In genomic region chr22:21041937-21042336, GRCh38 we compare ENCODE assay signal across 20 cellular contexts. TPM values are rescaled to one million over a fixed set of nuclear protein-coding genes. Genes with fewer than 3 reads are reported as not detected.
A peak's percentile ranks its signal among the peaks of the same experiment; 100 is the strongest.
DNase-seq lines count a peak whose midpoint lies in the region; ATAC-seq and TF ChIP-seq lines count a peak whose summit lies in the region.
"Had no signal": no experiment of that assay in that cellular context is flagged by ENCODE, and none has a peak within 500 bp of the region (broad histone marks: within the 10 kb centered on the region; RNA-seq: fewer than 3 reads in every experiment).

No MANE protein-coding gene starts in this region.

- no peak overlapping the region for H4K8ac ChIP-seq in neuronal stem cell (ENCODE audit: low read depth, low read length)

- no peak overlapping the region for H2BK15ac ChIP-seq in neuronal stem cell (ENCODE audit: low read length)

- peaks cover 12 to 15% of the 10 kb centered on the region in 2 donors for H3K4me1 ChIP-seq in neuronal stem cell (ENCODE audit: control insufficient read depth in 2 of 2, insufficient read depth in 1 of 2, low read depth in 1 of 2, low read length in 2 of 2)
- H3K4me1 ChIP-seq: uterus had no signal

- H3K9me3 ChIP-seq in neuronal stem cell (replicated peaks in 1 of 2; ENCODE audit: control insufficient read depth in 2 of 2, insufficient read depth in 1 of 2, low read depth in 1 of 2, low read length in 2 of 2), result no peaks in the 10 kb centered on the region
- H3K9me3 ChIP-seq: uterus had no signal

- H3K27me3 ChIP-seq in neuronal stem cell (ENCODE audit: control insufficient read depth in 3 of 3, insufficient read depth in 3 of 3, low read depth in 1 of 3, low read length in 3 of 3), result peaks cover 0 to 11% (median 0%) of the 10 kb centered on the region in 3 experiments
- H3K27me3 ChIP-seq: dorsolateral prefrontal cortex, uterus had no signal

- H2AFZ ChIP-seq in neuronal stem cell (ENCODE audit: low read length), result no peak overlapping the region

- H3K18ac ChIP-seq in neuronal stem cell (ENCODE audit: low read length), result no peak overlapping the region

- H4K91ac ChIP-seq in neuronal stem cell (ENCODE audit: low read depth, low read length, poor library complexity), result no peak overlapping the region

- DNase-seq in AG10803 (ENCODE audit: low read depth) (peak; percentile 35), M059J (ENCODE audit: low read depth) (peak; percentile 76), cardiac fibroblast (ENCODE audit: low read depth in 2 of 2) (peak; percentile 27 to 70), kidney tubule cell (ENCODE audit: low spot score) (peak; percentile 64), neuronal stem cell (ENCODE audit: low spot score) (no peak), mucosa of gallbladder (ENCODE audit: low spot score) (no peak), Right ventricle myocardium inferior (ENCODE audit: missing footprints) (no peak)
- no peak for DNase-seq in activated CD8-positive, alpha-beta memory T cell treated with anti-CD3 and anti-CD28 coated beads, Interleukin-2, amount 50 U/mL, for 4 hours
- DNase-seq: ACHN; activated CD8-positive, alpha-beta memory T cell treated with anti-CD3 and anti-CD28 coated beads for 24 hours; CD4-positive, alpha-beta memory T cell; dorsolateral prefrontal cortex; NCI-H1092; stimulated activated naive CD8-positive, alpha-beta T cell treated with anti-CD3 and anti-CD28 coated beads, Interleukin-15, amount 100 ng/mL, for 72 hours; T-cell; uterus had no signal

- no peak overlapping the region for H3K9ac ChIP-seq in neuronal stem cell (ENCODE audit: low read depth, low read length, poor library complexity)

- no peaks in the 10 kb centered on the region for H3K36me3 ChIP-seq in neuronal stem cell (replicated peaks in 1 of 2; ENCODE audit: control insufficient read depth in 2 of 2, insufficient read depth in 2 of 2, low read length in 2 of 2)
- H3K36me3 ChIP-seq: uterus had no signal

- H3K14ac ChIP-seq in neuronal stem cell (ENCODE audit: low read length), result no peak overlapping the region

- no peak overlapping the region for H3K27ac ChIP-seq in neuronal stem cell (replicated peaks; ENCODE audit: low read length)
- H3K27ac ChIP-seq: dorsolateral prefrontal cortex, uterus had no signal

- no peak overlapping the region for H2BK5ac ChIP-seq in neuronal stem cell (ENCODE audit: low read length)

- H2BK12ac ChIP-seq in neuronal stem cell (ENCODE audit: low read length), result no peak overlapping the region

- H3K4ac ChIP-seq in neuronal stem cell (ENCODE audit: low read length), result no peak overlapping the region

- H2BK120ac ChIP-seq in neuronal stem cell (ENCODE audit: low read depth, low read length), result no peak overlapping the region

- WGBS in neuronal stem cell (ENCODE audit: extremely low coverage in 2 of 2, insufficient read length in 2 of 2, insufficient replicate concordance in 1 of 2), 2 donors, result no CpG with 5 or more reads among the region's 4 CpGs

- intact Hi-C loops in Right ventricle myocardium inferior (cut with DNase I), result no loop called here

- H3K23ac ChIP-seq in neuronal stem cell (ENCODE audit: low read depth, low read length, poor library complexity), result no peak overlapping the region

- no peak overlapping the region for H3K4me2 ChIP-seq in neuronal stem cell (ENCODE audit: insufficient read depth, low read length, poor library complexity, severe bottlenecking)

- no peak for TF ChIP-seq CTCF in AG10803 (conservative IDR thresholded peaks at IDR 0.05; ENCODE audit: low read length)
- no peak for TF ChIP-seq CTCF in cardiac fibroblast (IDR thresholded peaks at IDR 0.05; ENCODE audit: low read depth, low read length)

- H3K4me3 ChIP-seq in AG10803 (ENCODE audit: low read length), result no peak overlapping the region
- no peak overlapping the region for H3K4me3 ChIP-seq in cardiac fibroblast (replicated peaks in 1 of 2; ENCODE audit: low read depth in 2 of 2, low read length in 2 of 2)
- no peak overlapping the region for H3K4me3 ChIP-seq in neuronal stem cell (ENCODE audit: low read length in 2 of 2)
- H3K4me3 ChIP-seq: dorsolateral prefrontal cortex, lung, uterus had no signal

- H2AK5ac ChIP-seq in neuronal stem cell (ENCODE audit: low read depth, low read length), result no peak overlapping the region

- no peaks in the 10 kb centered on the region for H3K79me1 ChIP-seq in neuronal stem cell (ENCODE audit: low read depth, low read length)

- no peak for ATAC-seq in Right ventricle myocardium inferior
- ATAC-seq: natural killer cell treated with Interleukin-12 subunit alpha and Interleukin-12 subunit beta and Interleukin-15 and Interleukin-18, amount 100 ng/mL, for 72 hours; stimulated activated naive CD8-positive, alpha-beta T cell treated with anti-CD3 and anti-CD28 coated beads, Interleukin-15, amount 100 ng/mL, for 72 hours; T-cell had no signal

RNA-seq across cellular contexts. Expression of gene LRRC74B, which starts 3.8 kb away (rescaled TPM):
- not detected in 2 replicates for total RNA-seq in M059J (2014; rRNA removed; shearing (Covaris generic))
- not detected for polyA plus RNA-seq in neuronal stem cell (2013, experiment 1 of 2)
- polyA plus RNA-seq in neuronal stem cell (2013, experiment 2 of 2), result 0.01 TPM
- total RNA-seq in mucosa of gallbladder, result not detected
- not detected for total RNA-seq in Right ventricle myocardium inferior
- total RNA-seq: CD4-positive, alpha-beta memory T cell; natural killer cell treated with Interleukin-12 subunit alpha and Interleukin-12 subunit beta and Interleukin-15 and Interleukin-18, amount 100 ng/mL, for 72 hours; renal cortical epithelial cell had no signal
- polyA plus RNA-seq: CD4-positive, alpha-beta memory T cell; IgD-negative memory B cell had no signal

RNA-seq across cellular contexts. Expression of gene SLC7A4, which starts 9.6 kb away (rescaled TPM):
- not detected in 2 replicates for total RNA-seq in M059J (2014; rRNA removed; shearing (Covaris generic))
- 0.18 TPM for polyA plus RNA-seq in neuronal stem cell (2013, experiment 1 of 2)
- polyA plus RNA-seq in neuronal stem cell (2013, experiment 2 of 2), result 0.24 TPM
- 5.6 TPM for total RNA-seq in mucosa of gallbladder
- total RNA-seq in Right ventricle myocardium inferior, result 0.51 TPM
- total RNA-seq: CD4-positive, alpha-beta memory T cell; natural killer cell treated with Interleukin-12 subunit alpha and Interleukin-12 subunit beta and Interleukin-15 and Interleukin-18, amount 100 ng/mL, for 72 hours had no signal
- polyA plus RNA-seq: IgD-negative memory B cell had no signal

RNA-seq across cellular contexts. Expression of gene P2RX6, which starts 27.0 kb away (rescaled TPM):
- 2.1 and 3.6 TPM in 2 replicates for total RNA-seq in M059J (2014; rRNA removed; shearing (Covaris generic))
- polyA plus RNA-seq in neuronal stem cell (2013, experiment 1 of 2), result 0.43 TPM
- 0.53 TPM for polyA plus RNA-seq in neuronal stem cell (2013, experiment 2 of 2)
- total RNA-seq in mucosa of gallbladder (2.4 TPM), Right ventricle myocardium inferior (2.8 TPM)
- total RNA-seq: natural killer cell treated with Interleukin-12 subunit alpha and Interleukin-12 subunit beta and Interleukin-15 and Interleukin-18, amount 100 ng/mL, for 72 hours had no signal
- polyA plus RNA-seq: IgD-negative memory B cell had no signal

RNA-seq across cellular contexts. Expression of gene THAP7, which starts 40.0 kb away (rescaled TPM):
- 50.2 and 52.6 TPM in 2 replicates for total RNA-seq in M059J (2014; rRNA removed; shearing (Covaris generic))
- 26.5 TPM for polyA plus RNA-seq in neuronal stem cell (2013, experiment 1 of 2)
- 28.4 TPM for polyA plus RNA-seq in neuronal stem cell (2013, experiment 2 of 2)
- total RNA-seq in mucosa of gallbladder, result 27.5 TPM
- total RNA-seq in Right ventricle myocardium inferior, result 17.0 TPM

RNA-seq across cellular contexts. Expression of gene LZTR1, which starts 59.8 kb away (rescaled TPM):
- total RNA-seq in M059J (2014; rRNA removed; shearing (Covaris generic)), result 13.0 and 14.0 TPM in 2 replicates
- 16.5 TPM for polyA plus RNA-seq in neuronal stem cell (2013, experiment 1 of 2)
- 16.1 TPM for polyA plus RNA-seq in neuronal stem cell (2013, experiment 2 of 2)
- 93.5 TPM for total RNA-seq in mucosa of gallbladder
- total RNA-seq in Right ventricle myocardium inferior, result 24.3 TPM

Comparison
In these comparisons a context has a peak if more than half of its experiments do, and no peak if none do; other contexts are left out.
1. DNase-seq: peak in AG10803 (single experiment), M059J (single experiment), cardiac fibroblast (2 of 2) and kidney tubule cell (single experiment); none in activated CD8-positive, alpha-beta memory T cell treated with anti-CD3 and anti-CD28 coated beads, Interleukin-2, amount 50 U/mL, for 4 hours (single experiment), neuronal stem cell (single experiment), mucosa of gallbladder (single experiment) and Right ventricle myocardium inferior (single experiment).